ENCODE assay signal across 21 cellular contexts in the genomic region with DNA sequence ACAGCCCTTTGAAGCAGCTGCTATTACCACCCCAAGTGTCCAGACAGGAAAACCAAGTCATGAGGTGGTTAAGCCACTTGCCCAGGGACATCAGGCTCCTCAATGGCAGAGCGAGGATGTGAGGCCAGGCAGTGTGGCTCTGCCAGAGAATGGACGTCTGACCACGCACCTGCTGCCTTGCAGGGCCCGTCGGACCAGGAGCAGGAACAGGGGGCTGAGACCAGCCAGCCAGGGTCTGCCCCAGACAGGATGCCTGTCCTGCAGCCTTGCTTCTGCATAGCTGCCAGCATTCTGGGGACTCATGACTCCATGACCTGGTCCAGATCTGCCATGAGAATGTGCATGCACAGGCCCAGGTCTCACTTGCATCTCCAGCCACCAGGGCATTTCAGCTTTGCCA.
"Had no signal": no experiment of that assay in that cellular context is flagged by ENCODE, and none has a peak within 500 bp of the region (broad histone marks: within the 10 kb centered on the region; RNA-seq: fewer than 3 reads in every experiment).

No MANE protein-coding gene starts in this region.

- H3K9me3 ChIP-seq: SK-N-SH had no signal

- H3K4me3 ChIP-seq: K562 had no signal

- H3K4me2 ChIP-seq: KMS-11, SK-N-SH had no signal

- DNase-seq: Kasumi-1, MM.1S, NCI-H1092 treated with DMSO at 0.1 percent for 48 hours, NCI-H1436, NCI-H187, NCI-H2029, NCI-H2081 treated with DMSO at 0.1 percent for 48 hours, NCI-H2171, NCI-H226, NCI-H446, NCI-H510A, NCI-H524 treated with DMSO at 0.1 percent for 48 hours, NCI-H69, NCI-H774, PC-3, SHP77, SK-N-SH, SW 1271 had no signal

- H3K9ac ChIP-seq: KMS-11, SK-N-SH had no signal

- H3K27ac ChIP-seq: KMS-11, RWPE1 had no signal

- H3K9me2 ChIP-seq: SK-N-SH had no signal
